In genomic region chr16:12611916-12612597, GRCh38 we compare ENCODE assay signal across 2 cellular contexts.
A peak's percentile ranks its signal among the peaks of the same experiment; 100 is the strongest.
TF ChIP-seq lines count a peak whose summit lies in the region.

No MANE protein-coding gene starts in this region.

TF ChIP-seq in A549, 52 proteins besides CTCF, POLR2A, EP300 and RAD21 (continued from another document):
- TF ChIP-seq MAX (IDR thresholded peaks at IDR 0.05) = no peak

TF ChIP-seq in HepG2, 621 proteins besides CTCF, POLR2A, EP300 and RAD21 (continued from another document and continues in another):
- 0 out of 2 replicates have a peak, but pooled peaks have one; percentile 10 for TF ChIP-seq TFDP1 (CRISPR knock-in tag; IDR thresholded peaks at IDR 0.05; ENCODE audit: borderline replicate concordance)
- TF ChIP-seq ZNF501 (CRISPR knock-in tag; IDR thresholded peaks at IDR 0.05) = no peak; the same call in 1 of the 2 replicates
- no peak for TF ChIP-seq ZNF329 (CRISPR knock-in tag; IDR thresholded peaks at IDR 0.05; ENCODE audit: low read depth)
- no peak for TF ChIP-seq SMARCE1 (IDR thresholded peaks at IDR 0.05; ENCODE audit: borderline replicate concordance)
- TF ChIP-seq ZNF296 (CRISPR knock-in tag; conservative IDR thresholded peaks at IDR 0.05) = no peak
- TF ChIP-seq CSRNP2 (CRISPR knock-in tag; conservative IDR thresholded peaks at IDR 0.05; ENCODE audit: low read depth) = no peak
- TF ChIP-seq CCAR2 (optimal IDR thresholded peaks at IDR 0.05; ENCODE audit: low read depth, low read length) = no peak
- TF ChIP-seq YY1 (IDR thresholded peaks at IDR 0.05; ENCODE audit: insufficient read depth, insufficient replicate concordance, low read depth, low read length) = no peak
- TF ChIP-seq SNAI1 (CRISPR knock-in tag; IDR thresholded peaks at IDR 0.05; ENCODE audit: borderline replicate concordance) = peak; percentile 25; the same call in 1 of the 2 replicates
- TF ChIP-seq SP1 (IDR thresholded peaks at IDR 0.05) = no peak
- no peak for TF ChIP-seq SP1 (CRISPR knock-in tag; IDR thresholded peaks at IDR 0.05)
- no peak for TF ChIP-seq ZNF180 (CRISPR knock-in tag; IDR thresholded peaks at IDR 0.05; ENCODE audit: borderline replicate concordance, low read depth)
- no peak for TF ChIP-seq ZNF547 (CRISPR knock-in tag; IDR thresholded peaks at IDR 0.05)
- no peak for TF ChIP-seq ONECUT2 (CRISPR knock-in tag; IDR thresholded peaks at IDR 0.05)
- TF ChIP-seq ZNF446 (CRISPR knock-in tag; IDR thresholded peaks at IDR 0.05) = no peak
- no peak for TF ChIP-seq SRSF1 (optimal IDR thresholded peaks at IDR 0.05; ENCODE audit: low read depth, low read length)
- TF ChIP-seq, protein P1, sequence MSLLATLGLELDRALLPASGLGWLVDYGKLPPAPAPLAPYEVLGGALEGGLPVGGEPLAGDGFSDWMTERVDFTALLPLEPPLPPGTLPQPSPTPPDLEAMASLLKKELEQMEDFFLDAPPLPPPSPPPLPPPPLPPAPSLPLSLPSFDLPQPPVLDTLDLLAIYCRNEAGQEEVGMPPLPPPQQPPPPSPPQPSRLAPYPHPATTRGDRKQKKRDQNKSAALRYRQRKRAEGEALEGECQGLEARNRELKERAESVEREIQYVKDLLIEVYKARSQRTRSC (CRISPR knock-in tag; IDR thresholded peaks at IDR 0.05; ENCODE audit: low read depth) = no peak
- TF ChIP-seq ETV6 (CRISPR knock-in tag; conservative IDR thresholded peaks at IDR 0.05) = no peak
- TF ChIP-seq TP53 (CRISPR knock-in tag; conservative IDR thresholded peaks at IDR 0.05) = no peak
- TF ChIP-seq CCDC6 (CRISPR knock-in tag; IDR thresholded peaks at IDR 0.05) = no peak
- no peak for TF ChIP-seq ZNF142 (CRISPR knock-in tag; IDR thresholded peaks at IDR 0.05)
- TF ChIP-seq ZNF383 (CRISPR knock-in tag; IDR thresholded peaks at IDR 0.05; ENCODE audit: borderline replicate concordance) = no peak
- TF ChIP-seq ZNF235 (CRISPR knock-in tag; IDR thresholded peaks at IDR 0.05; ENCODE audit: borderline replicate concordance) = 0 out of 2 replicates have a peak, but pooled peaks have one; percentile 10
- TF ChIP-seq SRSF4 (IDR thresholded peaks at IDR 0.05; ENCODE audit: low read depth, low read length, poor library complexity, severe bottlenecking) = no peak
- no peak for TF ChIP-seq NFE2L1 (CRISPR knock-in tag; IDR thresholded peaks at IDR 0.05; ENCODE audit: borderline replicate concordance)
- 0 out of 2 replicates have a peak, but pooled peaks have one; percentile 0 for TF ChIP-seq ZMYM2 (CRISPR knock-in tag; IDR thresholded peaks at IDR 0.05)
- no peak for TF ChIP-seq SATB2 (CRISPR knock-in tag; IDR thresholded peaks at IDR 0.05)
- no peak for TF ChIP-seq ZNF782 (CRISPR knock-in tag; IDR thresholded peaks at IDR 0.05; ENCODE audit: borderline replicate concordance)
- no peak for TF ChIP-seq KDM3A (CRISPR knock-in tag; IDR thresholded peaks at IDR 0.05; ENCODE audit: low read depth)
- TF ChIP-seq ZNF10 (CRISPR knock-in tag; IDR thresholded peaks at IDR 0.05; ENCODE audit: borderline replicate concordance, low read depth) = no peak
- no peak for TF ChIP-seq U2AF1 (optimal IDR thresholded peaks at IDR 0.05; ENCODE audit: low read depth, low read length)
- TF ChIP-seq ZNF558 (CRISPR knock-in tag; IDR thresholded peaks at IDR 0.05; ENCODE audit: borderline replicate concordance) = no peak
- TF ChIP-seq, protein P2, sequence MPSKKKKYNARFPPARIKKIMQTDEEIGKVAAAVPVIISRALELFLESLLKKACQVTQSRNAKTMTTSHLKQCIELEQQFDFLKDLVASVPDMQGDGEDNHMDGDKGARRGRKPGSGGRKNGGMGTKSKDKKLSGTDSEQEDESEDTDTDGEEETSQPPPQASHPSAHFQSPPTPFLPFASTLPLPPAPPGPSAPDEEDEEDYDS (CRISPR knock-in tag; IDR thresholded peaks at IDR 0.05) = no peak
- TF ChIP-seq, protein P3, sequence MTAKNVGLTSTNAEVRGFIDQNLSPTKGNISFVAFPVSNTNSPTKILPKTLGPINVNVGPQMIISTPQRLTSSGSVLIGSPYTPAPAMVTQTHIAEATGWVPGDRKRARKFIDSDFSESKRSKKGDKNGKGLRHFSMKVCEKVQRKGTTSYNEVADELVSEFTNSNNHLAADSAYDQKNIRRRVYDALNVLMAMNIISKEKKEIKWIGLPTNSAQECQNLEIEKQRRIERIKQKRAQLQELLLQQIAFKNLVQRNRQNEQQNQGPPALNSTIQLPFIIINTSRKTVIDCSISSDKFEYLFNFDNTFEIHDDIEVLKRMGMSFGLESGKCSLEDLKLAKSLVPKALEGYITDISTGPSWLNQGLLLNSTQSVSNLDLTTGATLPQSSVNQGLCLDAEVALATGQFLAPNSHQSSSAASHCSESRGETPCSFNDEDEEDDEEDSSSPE (CRISPR knock-in tag; IDR thresholded peaks at IDR 0.05) = no peak; the same call in 1 of the 2 replicates
- TF ChIP-seq NFIB (CRISPR knock-in tag; IDR thresholded peaks at IDR 0.05; ENCODE audit: borderline replicate concordance) = no peak
- TF ChIP-seq SIX4 (CRISPR knock-in tag; IDR thresholded peaks at IDR 0.05) = no peak
- no peak for TF ChIP-seq PAX8 (CRISPR knock-in tag; IDR thresholded peaks at IDR 0.05; ENCODE audit: borderline replicate concordance)
- no peak for TF ChIP-seq ZNF773 (CRISPR knock-in tag; IDR thresholded peaks at IDR 0.05; ENCODE audit: borderline replicate concordance)
- TF ChIP-seq SRF (IDR thresholded peaks at IDR 0.05; ENCODE audit: low read depth, low read length) = no peak
- TF ChIP-seq ZNF33A (CRISPR knock-in tag; IDR thresholded peaks at IDR 0.05; ENCODE audit: borderline replicate concordance) = 0 out of 2 replicates have a peak, but pooled peaks have one; percentile 54
- TF ChIP-seq ZNF7 (CRISPR knock-in tag; IDR thresholded peaks at IDR 0.05) = no peak
- TF ChIP-seq DNMT3B (CRISPR knock-in tag; conservative IDR thresholded peaks at IDR 0.05) = peak; percentile 32; the same call in 1 of the 2 replicates
- TF ChIP-seq DR1 (CRISPR knock-in tag; IDR thresholded peaks at IDR 0.05) = no peak
- no peak for TF ChIP-seq KMT2A (CRISPR knock-in tag; IDR thresholded peaks at IDR 0.05)
- TF ChIP-seq TBP (CRISPR knock-in tag; IDR thresholded peaks at IDR 0.05) = no peak
- no peak for TF ChIP-seq GTF3A (CRISPR knock-in tag; conservative IDR thresholded peaks at IDR 0.05)
- no peak for TF ChIP-seq TRIM24 (CRISPR knock-in tag; IDR thresholded peaks at IDR 0.05)
- TF ChIP-seq ZNF224 (CRISPR knock-in tag; IDR thresholded peaks at IDR 0.05) = 0 out of 2 replicates have a peak, but pooled peaks have one; percentile 19
- no peak for TF ChIP-seq ZNF17 (CRISPR knock-in tag; IDR thresholded peaks at IDR 0.05)
- no peak for TF ChIP-seq ZNF101 (CRISPR knock-in tag; IDR thresholded peaks at IDR 0.05; ENCODE audit: borderline replicate concordance, low read depth)
- TF ChIP-seq CENPBD1 (CRISPR knock-in tag; IDR thresholded peaks at IDR 0.05; ENCODE audit: borderline replicate concordance, low read depth) = no peak
- TF ChIP-seq ZNF468 (CRISPR knock-in tag; IDR thresholded peaks at IDR 0.05) = no peak
- TF ChIP-seq TFAP4 (IDR thresholded peaks at IDR 0.05; ENCODE audit: borderline replicate concordance, low read depth) = no peak
- TF ChIP-seq FIP1L1 (IDR thresholded peaks at IDR 0.05; ENCODE audit: borderline replicate concordance, insufficient read depth, low read depth, low read length) = no peak
- TF ChIP-seq MED8 (CRISPR knock-in tag; IDR thresholded peaks at IDR 0.05; ENCODE audit: insufficient replicate concordance) = no peak
- no peak for TF ChIP-seq TARDBP (CRISPR knock-in tag; IDR thresholded peaks at IDR 0.05)
- peak; percentile 27; the same call in 1 of the 2 replicates for TF ChIP-seq ZNF317 (CRISPR knock-in tag; IDR thresholded peaks at IDR 0.05)
- no peak for TF ChIP-seq BCLAF1 (IDR thresholded peaks at IDR 0.05)
- TF ChIP-seq ZSCAN9 (CRISPR knock-in tag; IDR thresholded peaks at IDR 0.05; ENCODE audit: borderline replicate concordance) = no peak
